In genomic region chr4:154549894-154550790, GRCh38 we compare ENCODE assay signal across 8 cellular contexts. TPM values are rescaled to one million over a fixed set of nuclear protein-coding genes. Genes with fewer than 3 reads are reported as not detected.
DNase-seq lines count a peak whose midpoint lies in the region; ATAC-seq, FAIRE-seq and TF ChIP-seq lines count a peak whose summit lies in the region.

TSS of gene PLRG1 (minus strand) at chr4:154550400. CDS start at chr4:154550308, 92 bp downstream.

- peaks cover 15% of the 10 kb centered on the region for H3K36me3 Mint-ChIP-seq in T-helper 2 cell treated with Interferon-gamma antibody and Interleukin-4, amounts not matched to agents 5 μg/mL and 100 μg/mL, for 36 hours (ENCODE audit: low read depth)

- DNase-seq in NCI-H1930 (lab: John Stamatoyannopoulos, UW) = peak; percentile 89 to 94
- DNase-seq in T-helper 2 cell treated with Interferon-gamma antibody and Interleukin-4, amounts not matched to agents 5 μg/mL and 100 μg/mL, for 36 hours (ENCODE audit: low spot score) = peak; percentile 96
- DNase-seq in ascending aorta (ENCODE audit: low spot score in 2 of 2) = peak; percentile 84 to 98
- DNase-seq in right atrium auricular region (ENCODE audit: low spot score) = peak; percentile 95
- peak; percentile 98 to 99 for DNase-seq in psoas muscle
- peak; percentile 96 for DNase-seq in urothelium cell line (ENCODE audit: low spot score)

- H3K4me3 ChIP-seq in ascending aorta (peak within 1 kb of the TSS; percentile 68 to 86), right atrium auricular region (peak within 1 kb of the TSS; percentile 63 to 76), psoas muscle (peak within 1 kb of the TSS; percentile 75)

- H3K27me3 ChIP-seq in ascending aorta (no peaks in the 10 kb centered on the region), right atrium auricular region (no peaks in the 10 kb centered on the region), psoas muscle (ENCODE audit: insufficient read depth in 3 of 3, low read length in 2 of 3) (no peaks in the 10 kb centered on the region)

- intact Hi-C loops in ascending aorta (cut with DNase I) = loop anchor here (2.0 to 5.0 kb wide), 3 partner anchors 193 to 1768 kb away; partner anchors contain the start of gene LRAT
- intact Hi-C loops in psoas muscle (cut with DNase I) = loop anchor here (5.0 kb wide), 2 partner anchors 72 to 817 kb away; no protein-coding TSS in a partner anchor

- H3K4me1 ChIP-seq in ascending aorta (peaks cover 3 to 9% of the 10 kb centered on the region in 2 donors), right atrium auricular region (peaks cover 0 to 15% of the 10 kb centered on the region in 2 donors), psoas muscle (peaks cover 9% of the 10 kb centered on the region)

- peak within 1 kb of the TSS; percentile 98 for H3K4me3 Mint-ChIP-seq in T-helper 2 cell treated with Interferon-gamma antibody and Interleukin-4, amounts not matched to agents 5 μg/mL and 100 μg/mL, for 36 hours

- FAIRE-seq in urothelium cell line (lab: Jason Lieb, UNC) = peak; percentile 50

- TF ChIP-seq CTCF in ascending aorta (IDR thresholded peaks at IDR 0.05) (peak; percentile 5 to 34 (median 21)), right atrium auricular region (IDR thresholded peaks at IDR 0.05) (peak in 1 of 2 donors; percentile 63), psoas muscle (IDR thresholded peaks at IDR 0.05) (peak; percentile 38)

- H3K36me3 ChIP-seq in ascending aorta (peaks cover 17 to 20% of the 10 kb centered on the region in 2 donors), right atrium auricular region (peaks cover 21% of the 10 kb centered on the region), psoas muscle (ENCODE audit: insufficient read depth in 1 of 2, low read depth in 1 of 2) (peaks cover 0 to 29% of the 10 kb centered on the region in 2 donors)

- H3K9me3 ChIP-seq in ascending aorta (no peaks in the 10 kb centered on the region), right atrium auricular region (no peaks in the 10 kb centered on the region), psoas muscle (no peaks in the 10 kb centered on the region)

- H3K9me3 Mint-ChIP-seq in T-helper 2 cell treated with Interferon-gamma antibody and Interleukin-4, amounts not matched to agents 5 μg/mL and 100 μg/mL, for 36 hours = no peaks in the 10 kb centered on the region

- H3K27me3 Mint-ChIP-seq in T-helper 2 cell treated with Interferon-gamma antibody and Interleukin-4, amounts not matched to agents 5 μg/mL and 100 μg/mL, for 36 hours (ENCODE audit: low read depth) = no peaks in the 10 kb centered on the region

- H3K27ac Mint-ChIP-seq in T-helper 2 cell treated with Interferon-gamma antibody and Interleukin-4, amounts not matched to agents 5 μg/mL and 100 μg/mL, for 36 hours = peak within 1 kb of the TSS; percentile 99

- H3K4me1 Mint-ChIP-seq in T-helper 2 cell treated with Interferon-gamma antibody and Interleukin-4, amounts not matched to agents 5 μg/mL and 100 μg/mL, for 36 hours (ENCODE audit: low read depth) = peaks cover 17% of the 10 kb centered on the region

- peak within 1 kb of the TSS; percentile 81 to 84 for H3K27ac ChIP-seq in ascending aorta
- H3K27ac ChIP-seq in right atrium auricular region = peak within 1 kb of the TSS; percentile 75 to 87
- peak within 1 kb of the TSS; percentile 78 for H3K27ac ChIP-seq in psoas muscle

- 0 to 1% (median 0%) methylated on average over 50 to 51 of the region's 51 CpGs for WGBS in psoas muscle, 3 donors

- ATAC-seq in GM18502 (IDR thresholded peaks at IDR 0.05; ENCODE audit: poor library complexity, unreplicated experiment) = peak; percentile 97
- peak; percentile 99 for ATAC-seq in HG02970 (IDR thresholded peaks at IDR 0.05; ENCODE audit: low FRiP score, unreplicated experiment)
- peak; percentile 100 for ATAC-seq in psoas muscle

RNA-seq across cellular contexts. Expression of gene PLRG1, which starts in this region (rescaled TPM):
- total RNA-seq in ascending aorta (34.7 TPM), right atrium auricular region (10 to 100 TPM; 21.1 to 30.1 TPM), psoas muscle (10 to 100 TPM; 37.9 to 45.8 (median 44.3) TPM)
- polyA plus RNA-seq in psoas muscle = 10 to 100 TPM; 34.5 to 52.4 (median 36.4) TPM

Comparison
In these comparisons a context has a peak if more than half of its experiments do, and no peak if none do; other contexts are left out.
1. Peak in every context shown above with its lines: DNase-seq, ATAC-seq, H3K4me3 ChIP-seq and H3K27ac ChIP-seq.